In the genomic region with DNA sequence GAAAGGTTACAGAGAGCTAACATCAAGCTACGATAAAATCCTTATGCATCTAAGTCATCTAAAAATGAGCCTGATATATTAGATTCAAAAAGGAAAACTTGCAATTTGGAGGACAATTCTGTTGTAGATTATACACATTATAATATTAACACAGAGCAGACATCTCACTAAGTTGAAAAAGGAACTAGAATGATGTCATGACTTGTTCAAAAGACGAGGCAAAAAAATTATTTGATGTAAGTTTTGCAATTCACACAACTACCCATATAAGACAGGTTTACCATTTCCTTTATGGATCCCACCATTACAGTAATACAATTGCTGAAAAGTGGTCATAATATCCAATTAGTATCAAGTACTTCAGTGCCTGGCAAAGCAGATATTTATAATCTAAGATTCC, we compare ENCODE assay signal across 16 cellular contexts. TPM values are rescaled to one million over a fixed set of nuclear protein-coding genes. Genes with fewer than 3 reads are reported as not detected.
A peak's percentile ranks its signal among the peaks of the same experiment; 100 is the strongest.
DNase-seq lines count a peak whose midpoint lies in the region; ATAC-seq and TF ChIP-seq lines count a peak whose summit lies in the region.
"Had no signal": no experiment of that assay in that cellular context is flagged by ENCODE, and none has a peak within 500 bp of the region (broad histone marks: within the 10 kb centered on the region; RNA-seq: fewer than 3 reads in every experiment).

No MANE protein-coding gene starts in this region.

- no peak overlapping the region for H3K4me3 ChIP-seq in HEK293 (ENCODE audit: low read depth, low read length)

- ATAC-seq in activated T-cell treated with anti-CD3 and anti-CD28 coated beads, Interleukin-2, amount 50 U/mL, for 72 hours (replicated peaks in 1 of 2) = no peak
- ATAC-seq in T-helper 17 cell = no peak
- no peak for ATAC-seq in activated naive CD8-positive, alpha-beta T cell treated with anti-CD3 and anti-CD28 coated beads, Interleukin-2, amount 50 U/mL, for 24 hours
- no peak for ATAC-seq in HG03135 (IDR thresholded peaks at IDR 0.05; ENCODE audit: unreplicated experiment)
- ATAC-seq in GM19035 (IDR thresholded peaks at IDR 0.05; ENCODE audit: unreplicated experiment) = no peak
- ATAC-seq: HepG2, Panc1 had no signal

- no peaks in the 10 kb centered on the region for H3K27me3 Mint-ChIP-seq in activated T-cell treated with anti-CD3 and anti-CD28 coated beads, Interleukin-2, amount 50 U/mL, for 72 hours (ENCODE audit: low read depth)
- H3K27me3 Mint-ChIP-seq in T-helper 17 cell = no peaks in the 10 kb centered on the region
- H3K27me3 Mint-ChIP-seq in activated naive CD8-positive, alpha-beta T cell treated with anti-CD3 and anti-CD28 coated beads, Interleukin-2, amount 50 U/mL, for 24 hours = no peaks in the 10 kb centered on the region

- no peak overlapping the region for H3K27ac ChIP-seq in HEK293 (ENCODE audit: extremely low read depth, low read depth, low read length)
- H3K27ac ChIP-seq: KMS-11 had no signal

- peaks cover 17 to 78% of the 10 kb centered on the region in 2 donors for H3K36me3 Mint-ChIP-seq in activated T-cell treated with anti-CD3 and anti-CD28 coated beads, Interleukin-2, amount 50 U/mL, for 72 hours (ENCODE audit: insufficient read depth in 2 of 2)
- peaks cover 6% of the 10 kb centered on the region for H3K36me3 Mint-ChIP-seq in T-helper 17 cell (ENCODE audit: low read depth)
- H3K36me3 Mint-ChIP-seq in activated naive CD8-positive, alpha-beta T cell treated with anti-CD3 and anti-CD28 coated beads, Interleukin-2, amount 50 U/mL, for 24 hours (ENCODE audit: low read depth) = peaks cover 83% of the 10 kb centered on the region

- no peaks in the 10 kb centered on the region for H3K9me3 Mint-ChIP-seq in activated T-cell treated with anti-CD3 and anti-CD28 coated beads, Interleukin-2, amount 50 U/mL, for 72 hours
- H3K9me3 Mint-ChIP-seq in activated naive CD8-positive, alpha-beta T cell treated with anti-CD3 and anti-CD28 coated beads, Interleukin-2, amount 50 U/mL, for 24 hours = no peaks in the 10 kb centered on the region

- no peaks in the 10 kb centered on the region for H3K4me1 ChIP-seq in HEK293 (ENCODE audit: control insufficient read depth, insufficient read depth, low read length)
- H3K4me1 ChIP-seq: BE2C had no signal

- peaks cover 98% of the 10 kb centered on the region for H3K4me1 Mint-ChIP-seq in activated T-cell treated with anti-CD3 and anti-CD28 coated beads, Interleukin-2, amount 50 U/mL, for 72 hours (ENCODE audit: low read depth)
- peaks cover 36% of the 10 kb centered on the region for H3K4me1 Mint-ChIP-seq in T-helper 17 cell
- H3K4me1 Mint-ChIP-seq in activated naive CD8-positive, alpha-beta T cell treated with anti-CD3 and anti-CD28 coated beads, Interleukin-2, amount 50 U/mL, for 24 hours = peaks cover 95% of the 10 kb centered on the region

- no peak for DNase-seq in activated T-cell treated with anti-CD3 and anti-CD28 coated beads, Interleukin-2, amount 50 U/mL, for 72 hours
- no peak for DNase-seq in activated T-cell treated with anti-CD3 and anti-CD28 coated beads, Interleukin-2, amount 50 U/mL, for 1 hour
- DNase-seq in T-helper 17 cell = no peak
- no peak for DNase-seq in activated naive CD8-positive, alpha-beta T cell treated with anti-CD3 and anti-CD28 coated beads, Interleukin-2, amount 50 U/mL, for 24 hours
- DNase-seq: BE2C, GOT3, NCI-H1930, NCI-H2171, NCI-H774, Right ventricle myocardium superior had no signal

- TF ChIP-seq CTCF in HEK293 (tag by site-specific recombination; IDR thresholded peaks at IDR 0.05) = no peak

- CTCF ChIA-PET in HEK293 (lab: Yijun Ruan, JAX) = no interaction called here

- H3K9me3 ChIP-seq in HEK293 (ENCODE audit: control insufficient read depth, insufficient read depth, low read depth, low read length) (no peaks in the 10 kb centered on the region), T-helper 17 cell (ENCODE audit: control insufficient read depth, low read length, poor library complexity, severe bottlenecking) (no peaks in the 10 kb centered on the region)
- H3K9me3 ChIP-seq: BE2C had no signal

- peaks cover 0 to 3% of the 10 kb centered on the region in 2 experiments; a peak in 2 of 3 replicates for H3K36me3 ChIP-seq in HEK293 (ENCODE audit: control insufficient read depth in 2 of 2, insufficient read depth in 1 of 2, low read length in 2 of 2)
- H3K36me3 ChIP-seq: BE2C had no signal

- peak overlapping the region; percentile 71 to 80 for H3K4me3 Mint-ChIP-seq in activated T-cell treated with anti-CD3 and anti-CD28 coated beads, Interleukin-2, amount 50 U/mL, for 72 hours
- H3K4me3 Mint-ChIP-seq in T-helper 17 cell = no peak overlapping the region
- H3K4me3 Mint-ChIP-seq in activated naive CD8-positive, alpha-beta T cell treated with anti-CD3 and anti-CD28 coated beads, Interleukin-2, amount 50 U/mL, for 24 hours = peak overlapping the region; percentile 47

- H3K27ac Mint-ChIP-seq in activated T-cell treated with anti-CD3 and anti-CD28 coated beads, Interleukin-2, amount 50 U/mL, for 72 hours = peak overlapping the region; percentile 83
- peak overlapping the region; percentile 84 for H3K27ac Mint-ChIP-seq in T-helper 17 cell
- peak overlapping the region; percentile 76 for H3K27ac Mint-ChIP-seq in activated naive CD8-positive, alpha-beta T cell treated with anti-CD3 and anti-CD28 coated beads, Interleukin-2, amount 50 U/mL, for 24 hours

- POLR2A ChIA-PET in HEK293 (lab: Yijun Ruan, JAX) = no interaction called here

TF ChIP-seq in HEK293, 187 proteins besides CTCF, POLR2A, EP300 and RAD21:
- no peak for TF ChIP-seq ZNF555 (tag by site-specific recombination; conservative IDR thresholded peaks at IDR 0.05)
- TF ChIP-seq, protein P1, sequence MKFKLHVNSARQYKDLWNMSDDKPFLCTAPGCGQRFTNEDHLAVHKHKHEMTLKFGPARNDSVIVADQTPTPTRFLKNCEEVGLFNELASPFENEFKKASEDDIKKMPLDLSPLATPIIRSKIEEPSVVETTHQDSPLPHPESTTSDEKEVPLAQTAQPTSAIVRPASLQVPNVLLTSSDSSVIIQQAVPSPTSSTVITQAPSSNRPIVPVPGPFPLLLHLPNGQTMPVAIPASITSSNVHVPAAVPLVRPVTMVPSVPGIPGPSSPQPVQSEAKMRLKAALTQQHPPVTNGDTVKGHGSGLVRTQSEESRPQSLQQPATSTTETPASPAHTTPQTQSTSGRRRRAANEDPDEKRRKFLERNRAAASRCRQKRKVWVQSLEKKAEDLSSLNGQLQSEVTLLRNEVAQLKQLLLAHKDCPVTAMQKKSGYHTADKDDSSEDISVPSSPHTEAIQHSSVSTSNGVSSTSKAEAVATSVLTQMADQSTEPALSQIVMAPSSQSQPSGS (tag by site-specific recombination; IDR thresholded peaks at IDR 0.05; ENCODE audit: low read depth) = peak; percentile 58; the same call in 1 of the 2 replicates

RNA-seq across cellular contexts. Expression of a gene that starts 15.9 kb away (rescaled TPM):
- 100 to 1,000 TPM; 716 to 962 TPM for total RNA-seq in activated T-cell treated with anti-CD3 and anti-CD28 coated beads, Interleukin-2, amount 50 U/mL, for 72 hours
- total RNA-seq in T-helper 17 cell = 100 to 1,000 TPM; 208 TPM
- total RNA-seq: HepG2 had no signal
